21 cellular contexts compared by ENCODE assay signal in the genomic region with DNA sequence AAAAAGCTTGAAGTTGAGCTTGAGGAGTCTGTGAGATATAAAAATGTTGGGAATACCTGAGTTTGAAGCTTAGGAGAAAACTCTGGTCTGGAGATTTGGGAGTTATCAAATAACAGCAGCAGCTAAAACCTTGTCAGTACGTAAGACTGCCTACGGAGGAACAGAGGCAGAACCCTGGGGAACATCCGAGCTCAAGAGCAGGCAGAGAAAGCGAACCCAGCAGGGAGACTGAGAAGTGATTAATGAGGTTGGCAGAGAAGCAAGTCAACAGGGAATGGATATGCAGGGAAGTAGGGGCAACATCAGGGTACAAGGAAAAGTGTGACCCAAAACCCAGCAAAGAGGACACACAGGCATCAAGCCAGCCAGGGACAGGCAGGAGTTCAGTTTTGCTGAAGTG. TPM values are rescaled to one million over a fixed set of nuclear protein-coding genes. Genes with fewer than 3 reads are reported as not detected.
A peak's percentile ranks its signal among the peaks of the same experiment; 100 is the strongest.
DNase-seq lines count a peak whose midpoint lies in the region; ATAC-seq and TF ChIP-seq lines count a peak whose summit lies in the region.
"Had no signal": no experiment of that assay in that cellular context is flagged by ENCODE, and none has a peak within 500 bp of the region (broad histone marks: within the 10 kb centered on the region; RNA-seq: fewer than 3 reads in every experiment).

No MANE protein-coding gene starts in this region.

- POLR2A ChIA-PET in CD8-positive, alpha-beta T cell (lab: Charles Lee), result interaction anchor here (0.6 to 4.7 kb wide), 3 partner anchors 10 to 132 kb away, joined by 3 to 44 read pairs (median 11); a partner anchor contains a TSS
- POLR2A ChIA-PET in naive thymus-derived CD4-positive, alpha-beta T cell (lab: Charles Lee), result interaction anchor here (0.6 to 8.4 kb wide), 3 partner anchors 11 to 861 kb away, joined by 4 to 90 read pairs (median 52); a partner anchor contains a TSS

- CTCF ChIA-PET in CD8-positive, alpha-beta T cell (lab: Charles Lee), result interaction anchor here (3.9 to 5.0 kb wide), 2 partner anchors 12 to 22 kb away, joined by 12 to 39 read pairs; a partner anchor contains a TSS
- CTCF ChIA-PET in naive thymus-derived CD4-positive, alpha-beta T cell (lab: Charles Lee), result interaction anchor here (0.8 to 3.0 kb wide), 6 partner anchors 11 to 123 kb away, joined by 3 to 19 read pairs (median 4); a partner anchor contains a TSS

- H3K27me3 ChIP-seq in CD4-positive, CD25-positive, alpha-beta regulatory T cell (ENCODE audit: control insufficient read depth, insufficient read depth, low read length), result no peaks in the 10 kb centered on the region
- H3K27me3 ChIP-seq in CD8-positive, alpha-beta T cell (ENCODE audit: insufficient read depth, low read length), result no peaks in the 10 kb centered on the region
- H3K27me3 ChIP-seq in naive thymus-derived CD4-positive, alpha-beta T cell (ENCODE audit: control insufficient read depth in 2 of 2, insufficient read depth in 2 of 2, low read length in 2 of 2), result no peaks in the 10 kb centered on the region
- H3K27me3 ChIP-seq: heart left ventricle, Peyer's patch, SJSA1, transverse colon had no signal

- peak overlapping the region in 1 of 4 donors; percentile 61 for H3K4me3 Mint-ChIP-seq in CD4-positive, CD25-positive, alpha-beta regulatory T cell
- no peak overlapping the region for H3K4me3 Mint-ChIP-seq in CD8-positive, alpha-beta T cell
- H3K4me3 Mint-ChIP-seq in brain, result peak overlapping the region in 1 of 5 experiments; percentile 3
- peak overlapping the region in 9 of 10 donors; percentile 23 to 77 (median 65) for H3K4me3 Mint-ChIP-seq in naive thymus-derived CD4-positive, alpha-beta T cell

- no peaks in the 10 kb centered on the region for H3K9me3 Mint-ChIP-seq in CD4-positive, CD25-positive, alpha-beta regulatory T cell
- no peaks in the 10 kb centered on the region for H3K9me3 Mint-ChIP-seq in CD8-positive, alpha-beta T cell
- H3K9me3 Mint-ChIP-seq in brain, result no peaks in the 10 kb centered on the region
- peaks cover 0 to 2% (median 0%) of the 10 kb centered on the region in 11 donors for H3K9me3 Mint-ChIP-seq in naive thymus-derived CD4-positive, alpha-beta T cell

- H3K4me1 ChIP-seq in CD4-positive, CD25-positive, alpha-beta regulatory T cell (ENCODE audit: control insufficient read depth, insufficient read depth, low read length, poor library complexity, severe bottlenecking), result no peaks in the 10 kb centered on the region
- peaks cover 38% of the 10 kb centered on the region for H3K4me1 ChIP-seq in CD8-positive, alpha-beta T cell (ENCODE audit: insufficient read depth, low read length)
- peaks cover 0 to 38% of the 10 kb centered on the region in 2 donors for H3K4me1 ChIP-seq in naive thymus-derived CD4-positive, alpha-beta T cell (ENCODE audit: control insufficient read depth in 2 of 2, insufficient read depth in 2 of 2, low read length in 2 of 2)
- H3K4me1 ChIP-seq: heart left ventricle, psoas muscle, transverse colon had no signal

- TF ChIP-seq CTCF in CD8-positive, alpha-beta T cell (IDR thresholded peaks at IDR 0.05), result no peak
- TF ChIP-seq CTCF in brain (conservative IDR thresholded peaks at IDR 0.05), result no peak

- H3K27me3 Mint-ChIP-seq in CD4-positive, CD25-positive, alpha-beta regulatory T cell, result no peaks in the 10 kb centered on the region
- no peaks in the 10 kb centered on the region for H3K27me3 Mint-ChIP-seq in CD8-positive, alpha-beta T cell (ENCODE audit: low read depth)
- H3K27me3 Mint-ChIP-seq in brain, result no peaks in the 10 kb centered on the region
- H3K27me3 Mint-ChIP-seq in naive thymus-derived CD4-positive, alpha-beta T cell, result no peaks in the 10 kb centered on the region

- intact Hi-C loops in CD8-positive, alpha-beta T cell (cut with DNase I, micrococcal nuclease), result no loop called here
- intact Hi-C loops in naive thymus-derived CD4-positive, alpha-beta T cell (cut with micrococcal nuclease), result no loop called here

- no peaks in the 10 kb centered on the region for H3K9me3 ChIP-seq in CD4-positive, CD25-positive, alpha-beta regulatory T cell (ENCODE audit: control insufficient read depth in 2 of 2, low read length in 2 of 2)
- no peaks in the 10 kb centered on the region for H3K9me3 ChIP-seq in CD8-positive, alpha-beta T cell (ENCODE audit: low read length)
- H3K9me3 ChIP-seq in naive thymus-derived CD4-positive, alpha-beta T cell (ENCODE audit: control insufficient read depth in 2 of 3, low read length in 3 of 3), result no peaks in the 10 kb centered on the region
- H3K9me3 ChIP-seq: heart left ventricle, Peyer's patch, psoas muscle, SJSA1, transverse colon had no signal

- H3K27ac ChIP-seq in CD4-positive, CD25-positive, alpha-beta regulatory T cell (ENCODE audit: insufficient read depth, low read length, poor library complexity, severe bottlenecking), result no peak overlapping the region
- no peak overlapping the region for H3K27ac ChIP-seq in CD8-positive, alpha-beta T cell (ENCODE audit: low read depth, low read length)
- peak overlapping the region; percentile 62 for H3K27ac ChIP-seq in naive thymus-derived CD4-positive, alpha-beta T cell (ENCODE audit: low read depth, low read length)
- H3K27ac ChIP-seq: heart left ventricle, Peyer's patch, psoas muscle, SJSA1, transverse colon had no signal

- peak overlapping the region in 2 of 3 donors; percentile 39 to 87 for H3K27ac Mint-ChIP-seq in CD4-positive, CD25-positive, alpha-beta regulatory T cell
- peak overlapping the region; percentile 88 for H3K27ac Mint-ChIP-seq in CD8-positive, alpha-beta T cell
- H3K27ac Mint-ChIP-seq in brain, result peak overlapping the region in 4 of 5 experiments; percentile 41 to 82 (median 48)
- peak overlapping the region in 8 of 9 donors; percentile 68 to 99 (median 93) for H3K27ac Mint-ChIP-seq in naive thymus-derived CD4-positive, alpha-beta T cell

- peaks cover 32% of the 10 kb centered on the region for H3K36me3 Mint-ChIP-seq in CD4-positive, CD25-positive, alpha-beta regulatory T cell
- H3K36me3 Mint-ChIP-seq in CD8-positive, alpha-beta T cell, result peaks cover 74% of the 10 kb centered on the region
- H3K36me3 Mint-ChIP-seq in brain, result peaks cover 78% of the 10 kb centered on the region
- peaks cover 8 to 49% (median 34%) of the 10 kb centered on the region in 5 donors for H3K36me3 Mint-ChIP-seq in naive thymus-derived CD4-positive, alpha-beta T cell

- H3K4me3 ChIP-seq in CD4-positive, CD25-positive, alpha-beta regulatory T cell (ENCODE audit: low read depth, low read length), result no peak overlapping the region
- no peak overlapping the region for H3K4me3 ChIP-seq in CD8-positive, alpha-beta T cell (ENCODE audit: low read depth, low read length)
- no peak overlapping the region for H3K4me3 ChIP-seq in naive thymus-derived CD4-positive, alpha-beta T cell (ENCODE audit: low read length)
- H3K4me3 ChIP-seq: heart left ventricle, Peyer's patch, psoas muscle, SJSA1, transverse colon had no signal

- H3K36me3 ChIP-seq in CD4-positive, CD25-positive, alpha-beta regulatory T cell (ENCODE audit: control insufficient read depth, insufficient read depth, low read length), result peaks cover 17% of the 10 kb centered on the region
- H3K36me3 ChIP-seq in CD8-positive, alpha-beta T cell (ENCODE audit: insufficient read depth, low read length), result peaks cover 19% of the 10 kb centered on the region
- H3K36me3 ChIP-seq in naive thymus-derived CD4-positive, alpha-beta T cell (ENCODE audit: control insufficient read depth in 2 of 3, insufficient read depth in 3 of 3, low read length in 3 of 3), result peaks cover 1 to 58% (median 6%) of the 10 kb centered on the region in 3 experiments
- H3K36me3 ChIP-seq: transverse colon had no signal

- no peak for DNase-seq in CD4-positive, CD25-positive, alpha-beta regulatory T cell
- DNase-seq in CD8-positive, alpha-beta T cell, result no peak
- DNase-seq in naive thymus-derived CD4-positive, alpha-beta T cell, result no peak
- DNase-seq in mesenteric fat pad (ENCODE audit: low spot score), result no peak
- DNase-seq in hepatic stellate cell (ENCODE audit: low spot score), result no peak
- no peak for DNase-seq in putamen (ENCODE audit: low spot score)
- no peak for DNase-seq in globus pallidus (ENCODE audit: low spot score)
- DNase-seq: activated CD4-positive, alpha-beta T cell treated with anti-CD3 and anti-CD28 coated beads for 48 hours; COR-L47; dermis blood vessel endothelial cell; DMS79; KG1; midbrain; NCI-H146; NCI-H524; Peyer's patch; psoas muscle; transverse colon had no signal

- no peak for ATAC-seq in CD4-positive, CD25-positive, alpha-beta regulatory T cell (ENCODE audit: low read depth in 2 of 2)
- ATAC-seq in CD8-positive, alpha-beta T cell, result no peak
- no peak for ATAC-seq in naive thymus-derived CD4-positive, alpha-beta T cell
- ATAC-seq: heart left ventricle, psoas muscle had no signal

- H3K4me1 Mint-ChIP-seq in CD4-positive, CD25-positive, alpha-beta regulatory T cell, result peaks cover 5 to 25% (median 9%) of the 10 kb centered on the region in 4 donors
- peaks cover 41% of the 10 kb centered on the region for H3K4me1 Mint-ChIP-seq in CD8-positive, alpha-beta T cell (ENCODE audit: low read depth)
- H3K4me1 Mint-ChIP-seq in brain, result peaks cover 11% of the 10 kb centered on the region
- peaks cover 22 to 65% (median 56%) of the 10 kb centered on the region in 7 donors for H3K4me1 Mint-ChIP-seq in naive thymus-derived CD4-positive, alpha-beta T cell

RNA-seq across cellular contexts. Expression of a gene that starts 12.6 kb away (rescaled TPM):
- total RNA-seq in CD4-positive, CD25-positive, alpha-beta regulatory T cell, result 111 TPM
- 10 to 100 TPM; 38.3 to 48.9 (median 43.8) TPM for polyA plus RNA-seq in CD4-positive, CD25-positive, alpha-beta regulatory T cell
- total RNA-seq in CD8-positive, alpha-beta T cell, result 100 to 1,000 TPM; 109 to 117 TPM
- 10.5 TPM for polyA plus RNA-seq in brain (ENCODE audit: insufficient read depth, low read depth, low replicate concordance)
- 10 to 100 TPM; 10.2 to 68.2 (median 23.6) TPM for total RNA-seq in naive thymus-derived CD4-positive, alpha-beta T cell
- polyA plus RNA-seq in naive thymus-derived CD4-positive, alpha-beta T cell, result 10 to 100 TPM; 26.7 to 30.4 TPM
- total RNA-seq in mesenteric fat pad, result 13.3 TPM

RNA-seq across cellular contexts. Expression of a gene that starts 16.2 kb away (rescaled TPM):
- 69.0 TPM for total RNA-seq in CD4-positive, CD25-positive, alpha-beta regulatory T cell
- 1 to 10 TPM; 3.1 to 5.8 (median 3.7) TPM for polyA plus RNA-seq in CD4-positive, CD25-positive, alpha-beta regulatory T cell
- 100 to 1,000 TPM; 239 to 241 TPM for total RNA-seq in CD8-positive, alpha-beta T cell
- polyA plus RNA-seq in brain (ENCODE audit: insufficient read depth, low read depth, low replicate concordance), result 25.3 TPM
- total RNA-seq in naive thymus-derived CD4-positive, alpha-beta T cell, result 100 to 1,000 TPM in 1 of 5 experiments, 10 to 100 TPM in 4; 10.7 to 147 (median 16.5) TPM
- polyA plus RNA-seq in naive thymus-derived CD4-positive, alpha-beta T cell, result 10 to 100 TPM; 12.7 to 20.7 TPM
- 3.4 TPM for total RNA-seq in mesenteric fat pad

RNA-seq across cellular contexts. Expression of a gene that starts 25.8 kb away (rescaled TPM):
- total RNA-seq in CD4-positive, CD25-positive, alpha-beta regulatory T cell, result 13.1 TPM
- polyA plus RNA-seq in CD4-positive, CD25-positive, alpha-beta regulatory T cell, result under 1 TPM; 0.23 to 0.50 (median 0.42) TPM
- 1 to 10 TPM; 7.0 to 7.4 TPM for total RNA-seq in CD8-positive, alpha-beta T cell
- polyA plus RNA-seq in brain (ENCODE audit: insufficient read depth, low read depth, low replicate concordance), result 8.0 TPM
- 10 to 100 TPM in 1 of 5 experiments, 1 to 10 TPM in 4; 4.3 to 10.8 (median 5.3) TPM for total RNA-seq in naive thymus-derived CD4-positive, alpha-beta T cell
- 1 to 10 TPM in 1 of 2 donors, under 1 TPM in 1; 0.08 to 1.1 TPM for polyA plus RNA-seq in naive thymus-derived CD4-positive, alpha-beta T cell
- total RNA-seq in mesenteric fat pad, result 9.1 TPM

RNA-seq across cellular contexts. Expression of a gene that starts 56.2 kb away (rescaled TPM):
- total RNA-seq in CD4-positive, CD25-positive, alpha-beta regulatory T cell, result 7.1 TPM
- polyA plus RNA-seq in CD4-positive, CD25-positive, alpha-beta regulatory T cell, result 1 to 10 TPM; 1.3 to 2.4 (median 1.9) TPM
- total RNA-seq in CD8-positive, alpha-beta T cell, result 10 to 100 TPM in 1 of 2 experiments, 1 to 10 TPM in 1; 8.7 to 11.7 TPM
- 5.1 TPM for polyA plus RNA-seq in brain (ENCODE audit: insufficient read depth, low read depth, low replicate concordance)
- total RNA-seq in naive thymus-derived CD4-positive, alpha-beta T cell, result 1 to 10 TPM; 1.8 to 6.9 (median 3.2) TPM
- 1 to 10 TPM; 1.4 to 2.1 TPM for polyA plus RNA-seq in naive thymus-derived CD4-positive, alpha-beta T cell
- total RNA-seq in mesenteric fat pad, result 0.77 TPM

RNA-seq across cellular contexts. Expression of a gene that starts 56.3 kb away (rescaled TPM):
- 389 TPM for total RNA-seq in CD4-positive, CD25-positive, alpha-beta regulatory T cell
- polyA plus RNA-seq in CD4-positive, CD25-positive, alpha-beta regulatory T cell, result 10 to 100 TPM; 66.6 to 78.6 (median 75.1) TPM
- 100 to 1,000 TPM; 406 to 422 TPM for total RNA-seq in CD8-positive, alpha-beta T cell
- polyA plus RNA-seq in brain (ENCODE audit: insufficient read depth, low read depth, low replicate concordance), result 205 TPM
- 100 to 1,000 TPM; 267 to 341 (median 284) TPM for total RNA-seq in naive thymus-derived CD4-positive, alpha-beta T cell
- 100 to 1,000 TPM in 1 of 2 donors, 10 to 100 TPM in 1; 83.2 to 115 TPM for polyA plus RNA-seq in naive thymus-derived CD4-positive, alpha-beta T cell
- total RNA-seq in mesenteric fat pad, result 119 TPM
